Comparison of ENCODE assay signal across 2 cellular contexts in the genomic region with DNA sequence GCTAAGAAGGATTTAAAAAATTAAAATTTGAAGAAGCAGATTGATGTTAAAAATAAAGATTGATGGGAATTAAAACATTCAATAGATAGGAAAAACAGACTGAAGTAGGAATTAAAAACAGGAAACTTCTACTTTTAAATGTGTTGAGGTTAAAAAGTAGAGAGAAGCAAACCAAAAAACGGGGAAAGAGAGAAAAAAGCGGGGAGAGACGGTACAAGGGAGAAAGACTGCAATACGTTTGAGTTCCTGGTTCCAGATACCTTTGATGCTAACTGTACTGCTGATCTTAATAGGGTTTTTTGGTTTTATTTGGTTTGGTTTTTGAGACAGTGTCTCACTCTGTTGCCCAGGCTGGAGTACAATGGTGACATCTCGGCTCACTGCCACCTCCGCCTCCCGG.
TF ChIP-seq lines count a peak whose summit lies in the region.

No MANE protein-coding gene starts in this region.

TF ChIP-seq in SK-N-SH, 30 proteins besides CTCF, POLR2A, EP300 and RAD21 (continued from another document):
- TF ChIP-seq SIN3A (IDR thresholded peaks at IDR 0.05; ENCODE audit: borderline replicate concordance, low read depth, low read length) (no peak), FOXJ3 (CRISPR knock-in tag; IDR thresholded peaks at IDR 0.05) (no peak), SMC3 (IDR thresholded peaks at IDR 0.05; ENCODE audit: low read depth, low read length) (no peak), GATA2 (CRISPR knock-in tag; IDR thresholded peaks at IDR 0.05) (no peak)
TF ChIP-seq in SK-N-SH: peak in this region for 0.

TF ChIP-seq in SK-N-SH treated with all-trans-retinoic acid at 6 μM for 48 hours, 23 proteins besides CTCF, POLR2A, EP300 and RAD21:
- TF ChIP-seq CREB5 (CRISPR knock-in tag; IDR thresholded peaks at IDR 0.05; ENCODE audit: low read depth) (no peak), ESRRG (CRISPR knock-in tag; IDR thresholded peaks at IDR 0.05) (no peak), OSR1 (CRISPR knock-in tag; IDR thresholded peaks at IDR 0.05) (no peak), GLIS3 (CRISPR knock-in tag; IDR thresholded peaks at IDR 0.05) (no peak), ZNF70 (CRISPR knock-in tag; IDR thresholded peaks at IDR 0.05) (no peak), CSDC2 (CRISPR knock-in tag; IDR thresholded peaks at IDR 0.05) (no peak), ZFP30 (CRISPR knock-in tag; IDR thresholded peaks at IDR 0.05) (no peak), ISL1 (CRISPR knock-in tag; IDR thresholded peaks at IDR 0.05) (no peak), ZC3H10 (CRISPR knock-in tag; IDR thresholded peaks at IDR 0.05) (no peak), ZNF565 (CRISPR knock-in tag; conservative IDR thresholded peaks at IDR 0.05; ENCODE audit: low read depth) (no peak)
- TF ChIP-seq, protein P1, sequence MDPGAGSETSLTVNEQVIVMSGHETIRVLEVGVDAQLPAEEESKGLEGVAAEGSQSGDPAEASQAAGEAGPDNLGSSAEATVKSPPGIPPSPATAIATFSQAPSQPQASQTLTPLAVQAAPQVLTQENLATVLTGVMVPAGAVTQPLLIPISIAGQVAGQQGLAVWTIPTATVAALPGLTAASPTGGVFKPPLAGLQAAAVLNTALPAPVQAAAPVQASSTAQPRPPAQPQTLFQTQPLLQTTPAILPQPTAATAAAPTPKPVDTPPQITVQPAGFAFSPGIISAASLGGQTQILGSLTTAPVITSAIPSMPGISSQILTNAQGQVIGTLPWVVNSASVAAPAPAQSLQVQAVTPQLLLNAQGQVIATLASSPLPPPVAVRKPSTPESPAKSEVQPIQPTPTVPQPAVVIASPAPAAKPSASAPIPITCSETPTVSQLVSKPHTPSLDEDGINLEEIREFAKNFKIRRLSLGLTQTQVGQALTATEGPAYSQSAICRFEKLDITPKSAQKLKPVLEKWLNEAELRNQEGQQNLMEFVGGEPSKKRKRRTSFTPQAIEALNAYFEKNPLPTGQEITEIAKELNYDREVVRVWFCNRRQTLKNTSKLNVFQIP (CRISPR knock-in tag; IDR thresholded peaks at IDR 0.05; ENCODE audit: borderline replicate concordance, low read depth) = no peak
